Comparison of ENCODE assay signal across 19 cellular contexts in the genomic region with DNA sequence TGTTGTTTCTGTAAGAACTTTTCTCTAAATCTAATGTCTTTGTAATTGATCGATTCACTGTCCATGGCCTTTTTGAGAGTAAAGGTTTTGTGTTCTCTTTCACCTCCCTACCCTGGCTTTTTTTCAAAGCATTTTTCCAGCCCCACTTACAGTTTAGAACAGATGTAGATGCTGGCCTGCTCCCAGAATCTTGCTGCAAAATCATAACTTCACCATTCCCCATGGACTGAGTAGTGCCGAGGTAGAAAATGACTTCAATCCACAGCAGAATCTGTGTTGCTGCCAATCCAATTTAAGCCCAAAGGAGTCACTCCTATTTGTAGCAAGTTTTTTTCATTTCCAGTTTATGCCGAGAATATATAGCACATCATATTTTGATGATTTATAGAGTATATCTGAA. TPM values are rescaled to one million over a fixed set of nuclear protein-coding genes. Genes with fewer than 3 reads are reported as not detected.
DNase-seq lines count a peak whose midpoint lies in the region; ATAC-seq and TF ChIP-seq lines count a peak whose summit lies in the region.
"Had no signal": no experiment of that assay in that cellular context is flagged by ENCODE, and none has a peak within 500 bp of the region (broad histone marks: within the 10 kb centered on the region; RNA-seq: fewer than 3 reads in every experiment).

No MANE protein-coding gene starts in this region.

- H3K4me1 ChIP-seq in ascending aorta (peaks cover 3 to 30% of the 10 kb centered on the region in 2 donors), tibial artery (peaks cover 0 to 59% (median 29%) of the 10 kb centered on the region in 4 donors)

- H3K9me3 ChIP-seq in ascending aorta (no peaks in the 10 kb centered on the region), tibial artery (no peaks in the 10 kb centered on the region)

- H3K27ac ChIP-seq in ascending aorta (peak overlapping the region; percentile 55 to 67), tibial artery (peak overlapping the region; percentile 28 to 64)

- H3K27me3 ChIP-seq in ascending aorta (no peaks in the 10 kb centered on the region), tibial artery (no peaks in the 10 kb centered on the region)

- H3K36me3 ChIP-seq in ascending aorta (no peaks in the 10 kb centered on the region), tibial artery (no peaks in the 10 kb centered on the region)

- no peak for TF ChIP-seq CTCF in ascending aorta (IDR thresholded peaks at IDR 0.05)
- TF ChIP-seq CTCF in tibial artery (IDR thresholded peaks at IDR 0.05): no peak

- H3K4me3 ChIP-seq in ascending aorta (peak overlapping the region in 1 of 2 donors; percentile 24), tibial artery (no peak overlapping the region)

- DNase-seq in Right ventricle myocardium superior (no peak), left cardiac atrium (no peak), ascending aorta (ENCODE audit: low spot score in 2 of 2) (peak in 1 of 2 donors; percentile 65), left ventricle myocardium superior (no peak), tibial artery (no peak), nucleus accumbens (lab: John Stamatoyannopoulos, UW) (no peak)
- DNase-seq: 8988T, C1 segment of cervical spinal cord, COR-L47, HFFc6, KBM-7, NCI-H1048, NCI-H146, NCI-H510A, NCI-H82, SHP77 had no signal

- ATAC-seq in Right ventricle myocardium superior (ENCODE audit: poor library complexity) (peak; percentile 70), left cardiac atrium (no peak), left ventricle myocardium superior (peak; percentile 55), HG03378 (IDR thresholded peaks at IDR 0.05; ENCODE audit: unreplicated experiment) (no peak), HG03432 (IDR thresholded peaks at IDR 0.05; ENCODE audit: unreplicated experiment) (no peak)
- ATAC-seq: Panc1 had no signal

- intact Hi-C loops in Right ventricle myocardium superior (cut with DNase I) (loop anchor here (5.0 to 10.0 kb wide), 2 partner anchors 100 to 213 kb away; a partner anchor contains a TSS), left cardiac atrium (cut with DNase I) (loop anchor here in 1 of 2 donors (10.0 kb wide), 2 partner anchors 100 to 530 kb away; a partner anchor contains a TSS), ascending aorta (cut with DNase I) (loop anchor here (5.0 kb wide), 3 partner anchors 208 to 1323 kb away; a partner anchor contains a TSS), left ventricle myocardium superior (cut with micrococcal nuclease) (no loop called here), tibial artery (cut with DNase I; ENCODE audit: low total_unique reads) (loop anchor here (5.0 to 10.0 kb wide), 2 partner anchors 48 to 100 kb away; a partner anchor contains a TSS)

RNA-seq across cellular contexts. Expression of a gene that starts 46.5 kb away (rescaled TPM):
- total RNA-seq in Right ventricle myocardium superior (7.9 TPM), left cardiac atrium (10 to 100 TPM; 12.0 to 31.9 TPM), ascending aorta (34.4 TPM), left ventricle myocardium superior (8.7 TPM)

Comparison
In these comparisons a context has a peak if more than half of its experiments do, and no peak if none do; other contexts are left out.
1. ATAC-seq: peak in Right ventricle myocardium superior (single experiment) and left ventricle myocardium superior (single experiment); none in left cardiac atrium (0 of 2), HG03378 (single experiment) and HG03432 (single experiment).